In genomic region chrX:48513670-48514069, GRCh38 we compare ENCODE assay signal across 23 cellular contexts.
"Had no signal": no experiment of that assay in that cellular context is flagged by ENCODE, and none has a peak within 500 bp of the region (broad histone marks: within the 10 kb centered on the region; RNA-seq: fewer than 3 reads in every experiment).

No MANE protein-coding gene starts in this region.

- H3K27ac ChIP-seq: dorsolateral prefrontal cortex, neural progenitor cell, prostate gland, right atrium auricular region, suprapubic skin, transverse colon, vagina had no signal

- H3K9ac ChIP-seq: neural progenitor cell had no signal

- H3K9me3 ChIP-seq: mucosa of descending colon, prostate gland, right atrium auricular region, suprapubic skin, transverse colon, vagina had no signal

- H3K4me1 ChIP-seq: neural progenitor cell, prostate gland, vagina had no signal

- H3K4me3 Mint-ChIP-seq: memory B cell; natural killer cell treated with Interleukin-12 subunit alpha and Interleukin-12 subunit beta and Interleukin-15 and Interleukin-18, amount 100 ng/mL, for 72 hours; neural progenitor cell; stimulated activated memory B cell treated with anti-CD40 and anti-IgM and Interleukin-4, amounts not matched to agents 10 μg/mL and 1 μg/mL and 100 μg/mL, for 72 hours had no signal

- H3K4me3 ChIP-seq: dorsolateral prefrontal cortex, lung, mucosa of descending colon, neural progenitor cell, prostate gland, right atrium auricular region, suprapubic skin, transverse colon, vagina had no signal

- FAIRE-seq: colon, frontal cortex, kidney had no signal

- DNase-seq: dorsolateral prefrontal cortex; effector CD4-positive, alpha-beta T cell; hypothalamus; kidney; mucosa of descending colon; naive B cell; stimulated activated CD4-positive, alpha-beta T cell treated with anti-CD3 and anti-CD28 coated beads, Interleukin-2, amount 100 ng/mL, for 24 hours; stimulated activated CD4-positive, alpha-beta T cell treated with anti-CD3 and anti-CD28 coated beads, Interleukin-4, amount 100 ng/mL, for 24 hours; stimulated activated naive CD8-positive, alpha-beta T cell treated with anti-CD3 and anti-CD28 coated beads, Interleukin-15, Interleukin-2, amounts not matched to agents 100 U/mL and 50 U/mL, for 24 hours; transverse colon had no signal

- H2AFZ ChIP-seq: neural progenitor cell had no signal

- H3K27me3 Mint-ChIP-seq: memory B cell; naive B cell; natural killer cell treated with Interleukin-12 subunit alpha and Interleukin-12 subunit beta and Interleukin-15 and Interleukin-18, amount 100 ng/mL, for 72 hours; stimulated activated memory B cell treated with anti-CD40 and anti-IgM and Interleukin-4, amounts not matched to agents 10 μg/mL and 1 μg/mL and 100 μg/mL, for 72 hours had no signal

- ATAC-seq: left lobe of liver; mucosa of descending colon; natural killer cell treated with Interleukin-12 subunit alpha and Interleukin-12 subunit beta and Interleukin-15 and Interleukin-18, amount 100 ng/mL, for 72 hours; sciatic nerve; stimulated activated memory B cell treated with anti-CD40 and anti-IgM and Interleukin-4, amounts not matched to agents 10 μg/mL and 1 μg/mL and 100 μg/mL, for 72 hours; stimulated activated naive CD8-positive, alpha-beta T cell treated with anti-CD3 and anti-CD28 coated beads, Interleukin-15, Interleukin-2, amounts not matched to agents 100 U/mL and 50 U/mL, for 24 hours had no signal

- H3K9me3 Mint-ChIP-seq: memory B cell; naive B cell; natural killer cell treated with Interleukin-12 subunit alpha and Interleukin-12 subunit beta and Interleukin-15 and Interleukin-18, amount 100 ng/mL, for 72 hours; stimulated activated memory B cell treated with anti-CD40 and anti-IgM and Interleukin-4, amounts not matched to agents 10 μg/mL and 1 μg/mL and 100 μg/mL, for 72 hours had no signal

- H3K36me3 ChIP-seq: neural progenitor cell, prostate gland, right atrium auricular region, transverse colon, vagina had no signal

- H3K27ac Mint-ChIP-seq: memory B cell; natural killer cell treated with Interleukin-12 subunit alpha and Interleukin-12 subunit beta and Interleukin-15 and Interleukin-18, amount 100 ng/mL, for 72 hours; stimulated activated memory B cell treated with anti-CD40 and anti-IgM and Interleukin-4, amounts not matched to agents 10 μg/mL and 1 μg/mL and 100 μg/mL, for 72 hours had no signal

- H3K4me2 ChIP-seq: neural progenitor cell had no signal

- H3K27me3 ChIP-seq: neural progenitor cell, right atrium auricular region, suprapubic skin, transverse colon, vagina had no signal
